Comparison of ENCODE assay signal across 22 cellular contexts in genomic region chr10:15279236-15279635, GRCh38.
"Had no signal": no experiment of that assay in that cellular context is flagged by ENCODE, and none has a peak within 500 bp of the region (broad histone marks: within the 10 kb centered on the region; RNA-seq: fewer than 3 reads in every experiment).

No MANE protein-coding gene starts in this region.

- H3K27me3 Mint-ChIP-seq: dendritic cell treated with granulocyte-macrophage colony-stimulating factor and Interleukin-4, amounts not matched to agents 40 ng/mL and 50 ng/mL, for 4 days had no signal

- H3K9me3 ChIP-seq: colonic mucosa, esophagus muscularis mucosa, esophagus squamous epithelium, gastrocnemius medialis, gastroesophageal sphincter had no signal

- H3K9me3 Mint-ChIP-seq: dendritic cell treated with granulocyte-macrophage colony-stimulating factor and Interleukin-4, amounts not matched to agents 40 ng/mL and 50 ng/mL, for 4 days; effector memory CD8-positive, alpha-beta T cell had no signal

- H3K4me3 Mint-ChIP-seq: dendritic cell treated with granulocyte-macrophage colony-stimulating factor and Interleukin-4, amounts not matched to agents 40 ng/mL and 50 ng/mL, for 4 days; effector memory CD8-positive, alpha-beta T cell had no signal

- H3K4me1 ChIP-seq: colonic mucosa, esophagus muscularis mucosa, esophagus squamous epithelium, foreskin keratinocyte, gastrocnemius medialis, gastroesophageal sphincter had no signal

- H3K36me3 ChIP-seq: colonic mucosa, gastrocnemius medialis had no signal

- DNase-seq: colonic mucosa; cortex of kidney; dorsolateral prefrontal cortex; effector CD4-positive, alpha-beta T cell; effector CD8-positive, alpha-beta T cell; effector memory CD4-positive, alpha-beta T cell; effector memory CD8-positive, alpha-beta T cell; erythroblast; esophagus squamous epithelium; foreskin fibroblast; foreskin keratinocyte; foreskin melanocyte; gastrocnemius medialis; glutamatergic neuron; heart left ventricle; heart right ventricle had no signal

- H3K4me3 ChIP-seq: colonic mucosa, coronary artery, dorsolateral prefrontal cortex, esophagus muscularis mucosa, esophagus squamous epithelium, gastrocnemius medialis, gastroesophageal sphincter, heart left ventricle, heart right ventricle had no signal

- H3K27ac Mint-ChIP-seq: dendritic cell treated with granulocyte-macrophage colony-stimulating factor and Interleukin-4, amounts not matched to agents 40 ng/mL and 50 ng/mL, for 4 days; effector memory CD8-positive, alpha-beta T cell had no signal

- H3K27me3 ChIP-seq: colonic mucosa, dorsolateral prefrontal cortex, esophagus muscularis mucosa, esophagus squamous epithelium, foreskin keratinocyte, gastrocnemius medialis, gastroesophageal sphincter, heart left ventricle, heart right ventricle had no signal

- ATAC-seq: effector memory CD8-positive, alpha-beta T cell; esophagus mucosa; foreskin keratinocyte; gastrocnemius medialis; gastroesophageal sphincter; heart left ventricle had no signal

- H3K27ac ChIP-seq: colonic mucosa, coronary artery, epithelial cell of prostate, esophagus muscularis mucosa, esophagus squamous epithelium, foreskin keratinocyte, gastrocnemius medialis, gastroesophageal sphincter had no signal
